Comparison of ENCODE assay signal across 8 cellular contexts in the genomic region with DNA sequence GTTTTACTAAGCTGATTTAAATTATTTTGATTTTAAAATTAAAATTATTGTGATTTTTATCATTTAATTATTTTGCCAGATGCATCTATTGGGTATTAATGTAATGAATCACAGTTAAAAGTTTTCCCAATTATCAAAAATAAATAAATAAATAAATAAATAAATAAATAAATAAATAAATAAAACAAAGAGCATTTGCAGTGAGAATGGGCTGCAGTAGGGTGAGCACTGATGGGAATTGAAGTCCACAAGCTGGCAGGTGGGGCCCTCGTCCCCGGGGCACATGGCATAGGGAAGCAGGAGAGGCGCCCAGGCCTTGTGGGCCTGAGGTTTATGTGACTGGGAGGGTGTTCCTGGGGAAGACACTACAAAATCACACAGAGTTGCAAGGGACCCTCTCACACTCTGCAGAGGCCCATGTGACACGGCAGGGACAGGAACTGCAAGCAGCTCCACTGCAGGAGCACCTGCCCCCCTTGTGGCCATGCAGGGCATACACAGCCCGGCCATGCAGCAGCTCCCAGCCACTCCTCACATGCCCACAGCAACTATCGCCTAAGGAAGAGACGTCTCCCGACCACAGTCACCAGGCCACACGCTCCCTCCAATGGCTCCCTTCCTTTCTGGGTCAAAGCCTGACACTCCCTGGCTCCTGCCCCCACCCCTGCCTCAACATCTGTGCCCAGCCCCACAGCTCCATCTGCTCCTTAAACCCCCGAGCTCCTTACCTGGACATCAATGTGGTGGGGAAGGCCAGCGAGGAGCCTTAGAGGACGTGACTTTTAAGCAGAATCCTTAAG.
DNase-seq lines count a peak whose midpoint lies in the region; ATAC-seq, FAIRE-seq and TF ChIP-seq lines count a peak whose summit lies in the region.

No MANE protein-coding gene starts in this region.

- no peaks in the 10 kb centered on the region for H3K4me1 ChIP-seq in body of pancreas

- H3K27me3 ChIP-seq in body of pancreas, result no peaks in the 10 kb centered on the region

- H3K9me3 Mint-ChIP-seq in mesothelial cell of epicardium, result peaks cover 21% of the 10 kb centered on the region

- ATAC-seq in GM19035 (IDR thresholded peaks at IDR 0.05; ENCODE audit: unreplicated experiment), result peak; percentile 98
- ATAC-seq in HG03108 (IDR thresholded peaks at IDR 0.05; ENCODE audit: unreplicated experiment), result peak; percentile 85
- no peak for ATAC-seq in body of pancreas

- DNase-seq in DMS114 treated with DMSO at 0.1 percent for 48 hours (lab: John Stamatoyannopoulos, UW; ENCODE audit: unreplicated experiment), result peak; percentile 62
- DNase-seq in NOMO-1 treated with dmso at 0.1 percent for 144 hours (lab: John Stamatoyannopoulos, UW; ENCODE audit: unreplicated experiment), result peak; percentile 32
- DNase-seq in body of pancreas, result peak in 3 of 4 donors; percentile 36 to 56 (median 42)
- DNase-seq in mesothelial cell of epicardium (ENCODE audit: low spot score in 2 of 2, unreplicated experiment in 2 of 2), result no peak
- DNase-seq in urothelium cell line (ENCODE audit: low spot score), result peak; percentile 58
- no peak for DNase-seq in mesenteric fat pad (ENCODE audit: low spot score)

- intact Hi-C loops in body of pancreas (cut with DNase I), result no loop called here

- no peaks in the 10 kb centered on the region for H3K36me3 Mint-ChIP-seq in mesothelial cell of epicardium

- TF ChIP-seq POLR2A in body of pancreas (IDR thresholded peaks at IDR 0.05), result no peak

- WGBS in body of pancreas, 2 donors, result 33 to 39% methylated on average over 11 to 12 of the region's 12 CpGs

- peak; percentile 27 for FAIRE-seq in urothelium cell line (lab: Jason Lieb, UNC)

- no peak overlapping the region for H3K4me3 Mint-ChIP-seq in mesothelial cell of epicardium

- no peaks in the 10 kb centered on the region for H3K36me3 ChIP-seq in body of pancreas (replicated peaks in 1 of 2; ENCODE audit: insufficient read depth in 1 of 2, low read depth in 2 of 2)

- H3K27ac ChIP-seq in body of pancreas, result no peak overlapping the region

- H3K9me3 ChIP-seq in body of pancreas, result no peaks in the 10 kb centered on the region

- H3K27ac Mint-ChIP-seq in mesothelial cell of epicardium, result no peak overlapping the region

- no peak overlapping the region for H3K4me3 ChIP-seq in body of pancreas

- no peaks in the 10 kb centered on the region for H3K4me1 Mint-ChIP-seq in mesothelial cell of epicardium

- TF ChIP-seq CTCF in body of pancreas (IDR thresholded peaks at IDR 0.05) (peak; percentile 30 to 70 (median 46)), mesothelial cell of epicardium (IDR thresholded peaks at IDR 0.05; ENCODE audit: unreplicated experiment) (peak; percentile 79)

- peaks cover 44% of the 10 kb centered on the region for H3K27me3 Mint-ChIP-seq in mesothelial cell of epicardium (ENCODE audit: low read depth)

Comparison
In these comparisons a context has a peak if more than half of its experiments do, and no peak if none do; other contexts are left out.
1. DNase-seq: peak in DMS114 treated with DMSO at 0.1 percent for 48 hours (single experiment), NOMO-1 treated with dmso at 0.1 percent for 144 hours (single experiment), body of pancreas (3 of 4) and urothelium cell line (single experiment); none in mesothelial cell of epicardium (0 of 2) and mesenteric fat pad (single experiment).